15 cellular contexts compared by ENCODE assay signal in the genomic region with DNA sequence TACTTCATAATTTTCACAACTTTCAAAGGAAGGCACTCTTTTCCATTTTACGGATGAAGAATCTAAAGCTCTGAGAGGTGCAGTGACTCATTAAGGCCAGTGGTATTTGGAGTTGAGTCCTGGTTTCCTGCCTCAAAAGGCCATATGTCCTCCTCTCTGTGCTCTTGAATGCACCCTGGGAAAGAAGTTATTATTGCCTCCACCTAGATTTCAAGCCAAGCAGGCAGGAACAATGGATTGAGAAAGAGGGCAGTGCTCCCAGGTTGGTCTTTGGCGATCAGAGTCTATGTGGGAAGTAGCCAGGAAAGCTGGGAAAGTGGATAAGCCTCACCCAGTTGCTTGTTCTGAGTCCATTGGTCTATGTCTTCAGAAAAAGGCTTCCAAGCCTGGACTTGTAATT.
DNase-seq lines count a peak whose midpoint lies in the region; TF ChIP-seq lines count a peak whose summit lies in the region.
"Had no signal": no experiment of that assay in that cellular context is flagged by ENCODE, and none has a peak within 500 bp of the region (broad histone marks: within the 10 kb centered on the region; RNA-seq: fewer than 3 reads in every experiment).

No MANE protein-coding gene starts in this region.

- H3K36me3 ChIP-seq in smooth muscle cell (ENCODE audit: low read depth) = no peaks in the 10 kb centered on the region

- DNase-seq in RPMI7951 (ENCODE audit: low read depth) = peak; percentile 76
- DNase-seq in cardiac fibroblast (ENCODE audit: low read depth in 2 of 2) = peak; percentile 22 to 31
- peak; percentile 25 for DNase-seq in iris pigment epithelial cell (ENCODE audit: low read depth)
- no peak for DNase-seq in smooth muscle cell (lab: John Stamatoyannopoulos, UW; ENCODE audit: unreplicated experiment)
- DNase-seq in inferior parietal cortex (ENCODE audit: extremely low spot score) = no peak
- no peak for DNase-seq in hepatic stellate cell (ENCODE audit: low spot score)
- no peak for DNase-seq in activated CD4-positive, alpha-beta T cell treated with anti-CD3 and anti-CD28 coated beads, Interleukin-2, amount 50 U/mL, for 48 hours
- DNase-seq: CD8-positive, alpha-beta T cell; COR-L47; DMS153; DMS79 treated with DMSO at 0.1 percent for 48 hours; EL; GOT3; H9 had no signal

- H3K9me3 ChIP-seq in smooth muscle cell (replicated peaks; ENCODE audit: low read depth) = no peaks in the 10 kb centered on the region
- H3K9me3 ChIP-seq: A549 had no signal

- H3K4me3 ChIP-seq in cardiac fibroblast (replicated peaks in 1 of 2; ENCODE audit: low read depth in 2 of 2, low read length in 2 of 2) (no peak overlapping the region), smooth muscle cell (no peak overlapping the region)
- H3K4me3 ChIP-seq: A549 had no signal

- TF ChIP-seq CTCF in cardiac fibroblast (IDR thresholded peaks at IDR 0.05; ENCODE audit: low read depth, low read length) (no peak), smooth muscle cell (IDR thresholded peaks at IDR 0.05; ENCODE audit: borderline replicate concordance, insufficient read depth, poor library complexity, severe bottlenecking) (no peak)

- 75% methylated on average over 2 of the region's 2 CpGs for WGBS in smooth muscle cell (ENCODE audit: low lambda C conversion rate)

- no peak overlapping the region for H3K9ac ChIP-seq in smooth muscle cell (ENCODE audit: low read depth)

- no peaks in the 10 kb centered on the region for H3F3A ChIP-seq in smooth muscle cell (ENCODE audit: low read depth)

- H3K27me3 ChIP-seq in smooth muscle cell (ENCODE audit: low read depth) = no peaks in the 10 kb centered on the region

- H2AFZ ChIP-seq in smooth muscle cell (ENCODE audit: low read depth) = no peak overlapping the region

- H3K4me2 ChIP-seq in smooth muscle cell = peak overlapping the region; percentile 31
- H3K4me2 ChIP-seq: A549 had no signal

- no peaks in the 10 kb centered on the region for H3K4me1 ChIP-seq in smooth muscle cell (ENCODE audit: low read depth)
- H3K4me1 ChIP-seq: A549 had no signal

- no peak overlapping the region for H3K27ac ChIP-seq in smooth muscle cell (ENCODE audit: low read depth)
- H3K27ac ChIP-seq: A549 had no signal

- no peaks in the 10 kb centered on the region for H3K79me2 ChIP-seq in smooth muscle cell (ENCODE audit: low read depth)

- H4K20me1 ChIP-seq in smooth muscle cell (ENCODE audit: low read depth) = no peaks in the 10 kb centered on the region

Comparison
In these comparisons a context has a peak if more than half of its experiments do, and no peak if none do; other contexts are left out.
1. DNase-seq: peak in RPMI7951 (single experiment), cardiac fibroblast (2 of 2) and iris pigment epithelial cell (single experiment); none in smooth muscle cell (single experiment), inferior parietal cortex (single experiment), hepatic stellate cell (single experiment) and activated CD4-positive, alpha-beta T cell treated with anti-CD3 and anti-CD28 coated beads, Interleukin-2, amount 50 U/mL, for 48 hours (0 of 2).